17 cellular contexts compared by ENCODE assay signal in the genomic region with DNA sequence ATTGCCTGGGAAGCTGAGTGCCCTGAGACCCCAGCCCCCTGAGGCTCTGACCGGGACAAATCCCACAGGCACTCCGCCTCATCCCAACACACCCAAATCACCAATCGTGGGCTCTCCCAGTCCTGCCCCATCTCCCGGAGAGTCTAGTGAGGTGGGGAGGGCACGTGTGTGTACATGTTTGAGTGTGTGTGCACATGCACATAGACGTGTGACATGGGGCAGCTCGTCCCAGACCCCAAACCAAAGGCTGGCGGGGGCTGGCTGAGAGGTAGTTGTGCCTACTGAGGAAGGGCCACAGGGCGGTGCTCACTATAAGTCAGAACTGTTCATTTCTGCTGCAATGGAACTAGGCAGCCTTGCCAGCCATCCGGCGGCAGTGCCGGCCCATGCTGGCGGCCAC.
"Had no signal": no experiment of that assay in that cellular context is flagged by ENCODE, and none has a peak within 500 bp of the region (broad histone marks: within the 10 kb centered on the region; RNA-seq: fewer than 3 reads in every experiment).

No MANE protein-coding gene starts in this region.

- H3K9me3 ChIP-seq: esophagus muscularis mucosa, gastrocnemius medialis, heart right ventricle, neutrophil, spleen, tibial artery, upper lobe of right lung, vagina had no signal

- H3K27me3 ChIP-seq: gastrocnemius medialis, neutrophil, vagina had no signal

- H3K4me1 ChIP-seq: tibial artery, vagina had no signal

- DNase-seq: effector memory CD4-positive, alpha-beta T cell; gastrocnemius medialis; heart right ventricle; hypothalamus; kidney glomerular epithelial cell; naive thymus-derived CD4-positive, alpha-beta T cell; nephron progenitor cell; stimulated activated CD4-positive, alpha-beta T cell treated with anti-CD3 and anti-CD28 coated beads, Interleukin-15, amount 100 ng/mL, for 24 hours; stimulated activated CD4-positive, alpha-beta T cell treated with anti-CD3 and anti-CD28 coated beads, Interleukin-1b, Interleukin-23, amount 100 ng/mL, for 48 hours; stimulated activated CD4-positive, alpha-beta T cell treated with anti-CD3 and anti-CD28 coated beads, Interleukin-4, amount 100 ng/mL, for 24 hours; tibial artery; upper lobe of right lung had no signal

- ATAC-seq: gastrocnemius medialis; heart right ventricle; naive thymus-derived CD4-positive, alpha-beta T cell; stimulated activated memory B cell treated with anti-CD40 and anti-IgM and Interleukin-4, amounts not matched to agents 10 μg/mL and 1 μg/mL and 100 μg/mL, for 72 hours; upper lobe of right lung had no signal

- H3K27ac ChIP-seq: esophagus muscularis mucosa, heart right ventricle, neutrophil, spleen, tibial artery, upper lobe of right lung, vagina had no signal

- H3K4me3 ChIP-seq: esophagus muscularis mucosa, gastrocnemius medialis, heart right ventricle, spleen, tibial artery, upper lobe of right lung, vagina had no signal

- H3K36me3 ChIP-seq: gastrocnemius medialis, upper lobe of right lung, vagina had no signal
